10 cellular contexts compared by ENCODE assay signal in genomic region chr9:134641989-134642384, GRCh38. TPM values are rescaled to one million over a fixed set of nuclear protein-coding genes. Genes with fewer than 3 reads are reported as not detected.
DNase-seq lines count a peak whose midpoint lies in the region; ATAC-seq, FAIRE-seq and TF ChIP-seq lines count a peak whose summit lies in the region.
"Had no signal": no experiment of that assay in that cellular context is flagged by ENCODE, and none has a peak within 500 bp of the region (broad histone marks: within the 10 kb centered on the region; RNA-seq: fewer than 3 reads in every experiment).

No MANE protein-coding gene starts in this region.

- TF ChIP-seq EP300 in HepG2 (IDR thresholded peaks at IDR 0.05; ENCODE audit: low read depth in 2 of 2, low read length in 2 of 2) (no peak), HepG2 (CRISPR knock-in tag; IDR thresholded peaks at IDR 0.05; ENCODE audit: borderline replicate concordance) (no peak)

- CTCF ChIA-PET in HepG2 (lab: Yijun Ruan, JAX; ENCODE audit: low intra/inter-chr PET ratio, low total read pairs), result no interaction called here
- CTCF ChIA-PET in endothelial cell of umbilical vein (lab: Charles Lee), result interaction anchor here (1.2 to 2.2 kb wide), 6 partner anchors 20 to 193 kb away, joined by 3 to 22 read pairs (median 7); no protein-coding TSS in a partner anchor

- peak overlapping the region; percentile 90 to 97 (median 96) for H3K4me3 Mint-ChIP-seq in nephron
- H3K4me3 Mint-ChIP-seq: central memory CD8-positive, alpha-beta T cell had no signal

- peaks cover 3 to 12% (median 8%) of the 10 kb centered on the region in 4 donors for H3K4me1 ChIP-seq in liver (ENCODE audit: control insufficient read depth in 4 of 4, insufficient read depth in 4 of 4, low read length in 3 of 4)
- H3K4me1 ChIP-seq in HepG2 (ENCODE audit: insufficient read depth, low read length), result no peaks in the 10 kb centered on the region
- H3K4me1 ChIP-seq in endothelial cell of umbilical vein (ENCODE audit: control insufficient read depth, extremely low read depth, insufficient read depth, low read length), result peaks cover 28% of the 10 kb centered on the region

- BruUV-seq in HepG2 (replicated peaks; lab: Mats Ljungman, UMichigan) (no TSS peak), endothelial cell of umbilical vein (replicated peaks; lab: Mats Ljungman, UMichigan) (TSS peak; percentile 70)

- H3K4me2 ChIP-seq in HepG2 (ENCODE audit: low read depth, low read length) (no peak overlapping the region), endothelial cell of umbilical vein (ENCODE audit: insufficient read depth, low read length) (peak overlapping the region; percentile 54)

- peaks cover 5% of the 10 kb centered on the region for H3K36me3 Mint-ChIP-seq in nephron (ENCODE audit: low read depth)

- no peaks in the 10 kb centered on the region for H3K9me3 Mint-ChIP-seq in nephron
- H3K9me3 Mint-ChIP-seq: central memory CD8-positive, alpha-beta T cell had no signal

- peaks cover 0 to 4% (median 0%) of the 10 kb centered on the region in 4 donors for H3K27me3 ChIP-seq in liver (ENCODE audit: control insufficient read depth in 4 of 4, insufficient read depth in 4 of 4, low read length in 3 of 4)
- peaks cover 5 to 78% of the 10 kb centered on the region in 2 experiments for H3K27me3 ChIP-seq in HepG2 (ENCODE audit: control insufficient read depth in 1 of 2, insufficient read depth in 2 of 2, low read length in 2 of 2)
- no peaks in the 10 kb centered on the region for H3K27me3 ChIP-seq in endothelial cell of umbilical vein (ENCODE audit: control insufficient read depth in 2 of 2, insufficient read depth in 2 of 2, low read length in 2 of 2)

- H3K4me3 ChIP-seq in liver (ENCODE audit: low read depth in 1 of 3, low read length in 3 of 3) (peak overlapping the region in 1 of 3 donors; percentile 47), HepG2 (replicated peaks in 1 of 3; ENCODE audit: insufficient read depth in 1 of 3, low read depth in 2 of 3, low read length in 3 of 3) (no peak overlapping the region), endothelial cell of umbilical vein (replicated peaks in 1 of 3; ENCODE audit: insufficient read depth in 1 of 3, low read depth in 1 of 3, low read length in 3 of 3) (peak overlapping the region; percentile 76 to 83 (median 80))

- H2AFZ ChIP-seq in HepG2 (ENCODE audit: low read length) (no peak overlapping the region), endothelial cell of umbilical vein (ENCODE audit: low read depth, low read length) (peak overlapping the region; percentile 69)

- dilution Hi-C loops in endothelial cell of umbilical vein (cut with MboI; ENCODE audit: extremely low pct_ligation_motif_present, low sequenced_read_pairs), result no loop called here

- no peak for FAIRE-seq in HepG2 (lab: Jason Lieb, UNC)
- FAIRE-seq in endothelial cell of umbilical vein (lab: Jason Lieb, UNC), result no peak

- intact Hi-C loops in HepG2 (cut with micrococcal nuclease; ENCODE audit: unreplicated experiment) (no loop called here), endothelial cell of umbilical vein (cut with micrococcal nuclease) (loop anchor here (1.0 to 5.0 kb wide), 7 partner anchors 17 to 477 kb away; partner anchors contain the start of gene RNU6ATAC)

- H3K27me3 Mint-ChIP-seq in nephron (ENCODE audit: low read depth), result peaks cover 4% of the 10 kb centered on the region

- no peaks in the 10 kb centered on the region for H4K20me1 ChIP-seq in HepG2 (ENCODE audit: insufficient read depth, low read length)
- no peaks in the 10 kb centered on the region for H4K20me1 ChIP-seq in endothelial cell of umbilical vein (replicated peaks; ENCODE audit: control insufficient read depth, extremely low read depth, insufficient read depth, low read length)

- H3K9me3 ChIP-seq in liver (ENCODE audit: control insufficient read depth in 4 of 4, low read length in 3 of 4) (no peaks in the 10 kb centered on the region), HepG2 (ENCODE audit: low read length) (no peaks in the 10 kb centered on the region), endothelial cell of umbilical vein (replicated peaks; ENCODE audit: control insufficient read depth, insufficient read depth, low read length) (no peaks in the 10 kb centered on the region)

- 3% methylated on average over 59 of the region's 59 CpGs for WGBS in liver
- 83% methylated on average over 4 of the region's 59 CpGs for WGBS in HepG2 (ENCODE audit: low lambda C conversion rate)

- H3K27ac ChIP-seq in liver (ENCODE audit: low read depth in 1 of 2, low read length in 2 of 2), result peak overlapping the region; percentile 76
- no peak overlapping the region for H3K27ac ChIP-seq in HepG2 (ENCODE audit: extremely low read length, insufficient read depth, low read length)
- H3K27ac ChIP-seq in endothelial cell of umbilical vein (ENCODE audit: insufficient read depth, low read depth, low read length), result peak overlapping the region; percentile 67

- no peaks in the 10 kb centered on the region for H3K9me1 ChIP-seq in endothelial cell of umbilical vein (replicated peaks; ENCODE audit: control insufficient read depth, extremely low read depth, insufficient read depth, low read length)

- TF ChIP-seq POLR2A in HepG2 (IDR thresholded peaks at IDR 0.05; ENCODE audit: insufficient read depth in 1 of 2, low read depth in 2 of 2, low read length in 2 of 2) (no peak), endothelial cell of umbilical vein (IDR thresholded peaks at IDR 0.05; ENCODE audit: low read depth, low read length) (no peak)

- in situ Hi-C loops in HepG2 (cut with HindIII; ENCODE audit: extremely low pct_ligation_motif_present, low pct_unique_long_range_greater_than_20kb), result no loop called here

- H3K4me1 Mint-ChIP-seq in nephron, result peaks cover 58% of the 10 kb centered on the region
- H3K4me1 Mint-ChIP-seq: central memory CD8-positive, alpha-beta T cell had no signal

- DNase-seq in HepG2 (ENCODE audit: low spot score), result no peak
- no peak for DNase-seq in endothelial cell of umbilical vein (ENCODE audit: low read depth, low spot score)
- no peak for DNase-seq in stimulated activated CD4-positive, alpha-beta T cell treated with anti-CD3 and anti-CD28 coated beads, Interleukin-12 subunit alpha, Interleukin-12 subunit beta, amount 100 ng/mL, for 4 hours
- DNase-seq: activated CD4-positive, CD25-positive, alpha-beta regulatory T cell had no signal

- H3K9ac ChIP-seq in liver (ENCODE audit: low read depth in 1 of 2, low read length in 2 of 2), result no peak overlapping the region
- no peak overlapping the region for H3K9ac ChIP-seq in HepG2 (ENCODE audit: insufficient read depth, low read depth, low read length)
- H3K9ac ChIP-seq in endothelial cell of umbilical vein (replicated peaks; ENCODE audit: extremely low read depth, insufficient read depth, low read length), result peak overlapping the region; percentile 83

- TF ChIP-seq CTCF in liver (IDR thresholded peaks at IDR 0.05; ENCODE audit: low read depth, low read length, missing input control) (no peak), HepG2 (CRISPR knock-in tag; IDR thresholded peaks at IDR 0.05) (no peak), endothelial cell of umbilical vein (IDR thresholded peaks at IDR 0.05; ENCODE audit: extremely low read depth in 1 of 2, insufficient read depth in 1 of 2, low read depth in 1 of 2, low read length in 2 of 2) (no peak), nephron (IDR thresholded peaks at IDR 0.05; ENCODE audit: unreplicated experiment in 3 of 3) (no peak)

- H3K79me2 ChIP-seq in HepG2 (ENCODE audit: insufficient read depth, low read length) (no peaks in the 10 kb centered on the region), endothelial cell of umbilical vein (ENCODE audit: control insufficient read depth, insufficient read depth, low read length) (peaks cover 41% of the 10 kb centered on the region)

- peak overlapping the region in 1 of 3 experiments; percentile 93 for H3K27ac Mint-ChIP-seq in nephron

- no peak for ATAC-seq in HepG2
- ATAC-seq in GM21529 (IDR thresholded peaks at IDR 0.05; ENCODE audit: unreplicated experiment), result no peak
- ATAC-seq in GM19455 (IDR thresholded peaks at IDR 0.05; ENCODE audit: unreplicated experiment), result no peak
- ATAC-seq in GM18907 (IDR thresholded peaks at IDR 0.05; ENCODE audit: unreplicated experiment), result no peak

- POLR2A ChIA-PET in HepG2 (lab: Yijun Ruan, JAX), result no interaction called here
- POLR2A ChIA-PET in endothelial cell of umbilical vein (lab: Charles Lee), result no interaction called here

- no peak for TF ChIP-seq RAD21 in liver (IDR thresholded peaks at IDR 0.05)
- no peak for TF ChIP-seq RAD21 in HepG2 (CRISPR knock-in tag; IDR thresholded peaks at IDR 0.05)

- H3K36me3 ChIP-seq in liver (ENCODE audit: control insufficient read depth in 4 of 4, insufficient read depth in 3 of 4, low read depth in 1 of 4, low read length in 3 of 4) (no peaks in the 10 kb centered on the region), HepG2 (replicated peaks in 1 of 2; ENCODE audit: control insufficient read depth in 1 of 2, insufficient read depth in 2 of 2, low read length in 2 of 2) (no peaks in the 10 kb centered on the region), endothelial cell of umbilical vein (ENCODE audit: control insufficient read depth in 2 of 2, extremely low read depth in 1 of 2, insufficient read depth in 2 of 2, low read length in 2 of 2) (no peaks in the 10 kb centered on the region)

RNA-seq across cellular contexts. Expression of gene COL5A1, which starts 0.4 kb away (rescaled TPM):
- total RNA-seq in liver, result 10 to 100 TPM; 12.3 to 15.6 TPM
- polyA plus RNA-seq in liver, result 10 to 100 TPM in 1 of 2 donors, under 1 TPM in 1; 0.67 to 10.2 TPM
- not detected in 2 replicates for total RNA-seq in HepG2 (2016; rRNA removed; fragmentation: Illumina TruSeq; extraction: Trizol)
- total RNA-seq in HepG2 (2016; cell fraction: cytosol; rRNA removed; fragmentation: Illumina TruSeq; extraction: Trizol; ENCODE audit: low read depth), result not detected in 2 replicates
- not detected in 2 replicates for total RNA-seq in HepG2 (2016; cell fraction: insoluble cytoplasmic fraction; rRNA removed; fragmentation: Illumina TruSeq; extraction: Trizol)
- total RNA-seq in HepG2 (2016; cell fraction: membrane; rRNA removed; fragmentation: Illumina TruSeq; extraction: Trizol), result not detected in 2 replicates
- not detected in 2 replicates for total RNA-seq in HepG2 (2016; cell fraction: nucleus; rRNA removed; fragmentation: Illumina TruSeq; extraction: Trizol)
- under 0.01 TPM in 1 of 2 replicates, not detected in the other for polyA plus RNA-seq in HepG2 (2011; rRNA removed)
- under 0.01 TPM in 1 of 2 replicates, not detected in the other for polyA plus RNA-seq in HepG2 (2011; cell fraction: cytosol; rRNA removed)
- 0.07 and 0.08 TPM in 2 replicates for polyA plus RNA-seq in HepG2 (2011; cell fraction: nucleus; rRNA removed)
- not detected in 2 replicates for polyA plus RNA-seq in HepG2 (2012)
- not detected in 2 replicates for polyA plus RNA-seq in HepG2 (2016; cell fraction: cytosol; fragmentation: Illumina TruSeq; extraction: Trizol; ENCODE audit: low read depth)
- not detected in 2 replicates for polyA plus RNA-seq in HepG2 (2016; cell fraction: insoluble cytoplasmic fraction; fragmentation: Illumina TruSeq; extraction: Trizol; ENCODE audit: low read depth)
- polyA plus RNA-seq in HepG2 (2016; cell fraction: membrane; fragmentation: Illumina TruSeq; extraction: Trizol; ENCODE audit: low read depth), result not detected in 2 replicates
- 0.19 TPM in 1 of 2 replicates, not detected in the other for polyA plus RNA-seq in HepG2 (2016; cell fraction: nucleus; fragmentation: Illumina TruSeq; extraction: Trizol; ENCODE audit: insufficient read depth, low read depth)
- 0.04 and 20.3 TPM in 2 replicates for polyA minus RNA-seq in HepG2 (2011; rRNA and poly(A)+ RNA removed; ENCODE audit: low replicate concordance)
- 0.20 TPM in 1 of 2 replicates, not detected in the other for polyA minus RNA-seq in HepG2 (2011; cell fraction: cytosol; rRNA and poly(A)+ RNA removed)
- polyA minus RNA-seq in HepG2 (2011; cell fraction: nucleus; rRNA and poly(A)+ RNA removed), result not detected in 2 replicates
- total RNA-seq in endothelial cell of umbilical vein, result 164 and 175 TPM in 2 replicates
- polyA plus RNA-seq in endothelial cell of umbilical vein, result 97.4 and 102 TPM in 2 replicates
- polyA plus RNA-seq in endothelial cell of umbilical vein (2011; cell fraction: cytosol; rRNA removed), result 104 and 105 TPM in 2 replicates
- 264 and 309 TPM in 2 replicates for polyA plus RNA-seq in endothelial cell of umbilical vein (2011; cell fraction: nucleus; rRNA removed)
- 168 and 382 TPM in 2 replicates for polyA plus RNA-seq in endothelial cell of umbilical vein (2012)
- 111 and 113 TPM in 2 replicates for polyA minus RNA-seq in endothelial cell of umbilical vein
- polyA minus RNA-seq in endothelial cell of umbilical vein (2011; cell fraction: cytosol; rRNA and poly(A)+ RNA removed), result 29.8 TPM
- polyA minus RNA-seq in endothelial cell of umbilical vein (2011; cell fraction: nucleus; rRNA and poly(A)+ RNA removed), result 81.2 and 123 TPM in 2 replicates

Comparison
In these comparisons a context has a peak if more than half of its experiments do, and no peak if none do; other contexts are left out.
1. RNA of gene COL5A1, which starts 0.4 kb away (total RNA-seq): 164 to 175 TPM in endothelial cell of umbilical vein and 12.3 to 15.6 TPM in liver; not detected in HepG2; every median in the first group is over 10 times any median in the second.
2. H3K4me3 ChIP-seq: peak in endothelial cell of umbilical vein (3 of 3); none in HepG2 (0 of 3).